ENCODE assay signal across 1 cellular context in the genomic region with DNA sequence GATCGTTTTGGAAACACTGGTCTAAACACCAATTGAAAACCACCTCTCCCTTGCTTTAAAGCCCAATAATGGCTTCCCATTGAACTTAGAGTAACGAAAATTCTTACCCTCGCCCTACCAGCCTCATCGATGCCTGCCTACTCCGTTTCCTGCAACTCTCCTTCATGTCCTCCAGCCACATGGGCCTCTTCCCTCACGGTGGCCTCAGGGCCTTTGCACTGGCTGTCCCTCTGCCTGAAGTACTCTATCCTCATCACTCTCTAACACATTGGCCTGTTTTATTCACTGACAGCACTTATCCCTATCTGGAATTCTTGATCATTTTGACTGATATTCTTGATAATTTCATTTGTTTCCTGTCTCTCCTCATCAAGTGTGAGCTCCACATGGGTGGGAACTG.
TF ChIP-seq lines count a peak whose summit lies in the region.

No MANE protein-coding gene starts in this region.

TF ChIP-seq in K562, 482 proteins besides CTCF, POLR2A, EP300 and RAD21 (continued from another document):
- TF ChIP-seq, protein P1, sequence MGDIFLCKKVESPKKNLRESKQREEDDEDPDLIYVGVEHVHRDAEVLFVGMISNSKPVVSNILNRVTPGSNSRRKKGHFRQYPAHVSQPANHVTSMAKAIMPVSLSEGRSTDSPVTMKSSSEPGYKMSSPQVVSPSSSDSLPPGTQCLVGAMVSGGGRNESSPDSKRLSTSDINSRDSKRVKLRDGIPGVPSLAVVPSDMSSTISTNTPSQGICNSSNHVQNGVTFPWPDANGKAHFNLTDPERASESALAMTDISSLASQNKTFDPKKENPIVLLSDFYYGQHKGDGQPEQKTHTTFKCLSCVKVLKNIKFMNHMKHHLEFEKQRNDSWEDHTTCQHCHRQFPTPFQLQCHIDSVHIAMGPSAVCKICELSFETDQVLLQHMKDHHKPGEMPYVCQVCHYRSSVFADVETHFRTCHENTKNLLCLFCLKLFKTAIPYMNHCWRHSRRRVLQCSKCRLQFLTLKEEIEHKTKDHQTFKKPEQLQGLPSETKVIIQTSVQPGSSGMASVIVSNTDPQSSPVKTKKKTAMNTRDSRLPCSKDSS (IDR thresholded peaks at IDR 0.05; ENCODE audit: low read depth, partially characterized antibody), result no peak
- TF ChIP-seq BCOR (IDR thresholded peaks at IDR 0.05), result peak; percentile 39; the same call in 1 of the 2 replicates
- no peak for TF ChIP-seq SAFB (IDR thresholded peaks at IDR 0.05; ENCODE audit: borderline replicate concordance, low read depth, low read length)
